In the genomic region with DNA sequence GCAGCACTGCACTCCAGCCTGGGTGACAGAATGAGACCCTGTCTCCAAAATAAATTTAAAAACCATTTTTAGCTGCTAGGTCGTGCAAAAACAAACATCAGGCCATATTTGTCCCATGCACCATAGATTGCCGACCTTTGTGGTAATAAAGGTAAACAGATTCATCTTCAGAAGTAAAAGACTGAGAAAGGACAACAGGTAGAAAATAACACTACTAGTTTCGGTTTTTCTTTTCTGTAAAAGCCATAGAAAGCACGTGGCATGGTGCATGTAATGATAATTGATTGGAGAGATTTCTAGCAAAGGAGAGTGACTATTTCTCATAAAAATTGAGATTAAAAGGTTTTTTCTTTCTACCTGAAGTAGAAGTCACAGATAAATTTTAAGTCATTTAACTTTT, we compare ENCODE assay signal across 16 cellular contexts.
A peak's percentile ranks its signal among the peaks of the same experiment; 100 is the strongest.
DNase-seq lines count a peak whose midpoint lies in the region; ATAC-seq and TF ChIP-seq lines count a peak whose summit lies in the region.
"Had no signal": no experiment of that assay in that cellular context is flagged by ENCODE, and none has a peak within 500 bp of the region (broad histone marks: within the 10 kb centered on the region; RNA-seq: fewer than 3 reads in every experiment).

No MANE protein-coding gene starts in this region.

- DNase-seq in GM12865 (ENCODE audit: low read depth) (peak; percentile 18), OCI-M1 (lab: John Stamatoyannopoulos, UW) (peak; percentile 7), activated gamma-delta T cell treated with Interleukin-2 at 50 U/mL for 16 hours (no peak), Right ventricle myocardium superior (no peak), body of pancreas (no peak)
- DNase-seq in effector CD8-positive, alpha-beta T cell (lab: John Stamatoyannopoulos, UW), result no peak
- DNase-seq: 8988T; Calu3; CD8-positive, alpha-beta T cell; DMS79 treated with DMSO at 0.1 percent for 48 hours; GF-D8; GM23248 had no signal

- intact Hi-C loops in Right ventricle myocardium superior (cut with DNase I), result no loop called here
- intact Hi-C loops in body of pancreas (cut with DNase I), result no loop called here

- no peaks in the 10 kb centered on the region for H3K79me2 ChIP-seq in KMS-11 (ENCODE audit: insufficient read depth, low read depth)

- H3K27me3 ChIP-seq in KMS-11 (ENCODE audit: insufficient read depth, low read depth), result no peaks in the 10 kb centered on the region
- H3K27me3 ChIP-seq in body of pancreas, result no peaks in the 10 kb centered on the region
- H3K27me3 ChIP-seq: BLaER1 treated with 17β-estradiol and CSF1 and Interleukin-3, amounts not matched to agents 10 nM and 100 nM had no signal

- 46 to 57% methylated on average over 4 of the region's 4 CpGs for WGBS in body of pancreas, 2 donors

- peak overlapping the region; percentile 23 for H3K4me3 ChIP-seq in GM12865 (ENCODE audit: low read depth, low read length)
- no peak overlapping the region for H3K4me3 ChIP-seq in KMS-11 (IDR thresholded peaks at IDR 0.05; ENCODE audit: insufficient read depth, low read depth, low read length)
- H3K4me3 ChIP-seq in body of pancreas, result no peak overlapping the region
- H3K4me3 ChIP-seq: BLaER1 treated with 17β-estradiol and CSF1 and Interleukin-3, amounts not matched to agents 10 nM and 100 nM; GM23248; HAP-1 had no signal

- no peak overlapping the region for H3K9ac ChIP-seq in KMS-11
- H3K9ac ChIP-seq: BLaER1 treated with 17β-estradiol and CSF1 and Interleukin-3, amounts not matched to agents 10 nM and 100 nM; GM23248 had no signal

- H3K4me1 ChIP-seq in KMS-11 (ENCODE audit: low read depth, poor library complexity, severe bottlenecking) (peaks cover 5% of the 10 kb centered on the region), body of pancreas (no peaks in the 10 kb centered on the region)
- H3K4me1 ChIP-seq: BLaER1 treated with 17β-estradiol and CSF1 and Interleukin-3, amounts not matched to agents 10 nM and 100 nM had no signal

- TF ChIP-seq CTCF in GM12865 (IDR thresholded peaks at IDR 0.05; ENCODE audit: insufficient read depth, low read depth, low read length, missing control alignments), result no peak
- TF ChIP-seq CTCF in KMS-11 (conservative IDR thresholded peaks at IDR 0.05; ENCODE audit: low read depth, low read length), result no peak
- no peak for TF ChIP-seq CTCF in body of pancreas (IDR thresholded peaks at IDR 0.05)

- H3K36me3 ChIP-seq in KMS-11 (ENCODE audit: insufficient read depth) (no peaks in the 10 kb centered on the region), body of pancreas (replicated peaks in 1 of 2; ENCODE audit: insufficient read depth in 1 of 2, low read depth in 2 of 2) (no peaks in the 10 kb centered on the region)
- H3K36me3 ChIP-seq: BLaER1 treated with 17β-estradiol and CSF1 and Interleukin-3, amounts not matched to agents 10 nM and 100 nM; HAP-1 had no signal

- H4K20me1 ChIP-seq in KMS-11 (ENCODE audit: insufficient read depth), result no peaks in the 10 kb centered on the region
- H4K20me1 ChIP-seq: BLaER1 treated with 17β-estradiol and CSF1 and Interleukin-3, amounts not matched to agents 10 nM and 100 nM had no signal

- H2AFZ ChIP-seq in KMS-11 (ENCODE audit: low read depth), result peak overlapping the region; percentile 38; the same call in 1 of the 2 replicates
- H2AFZ ChIP-seq: GM23248 had no signal

- H3K4me2 ChIP-seq in KMS-11, result peak overlapping the region; percentile 5; the same call in 1 of the 2 replicates
- H3K4me2 ChIP-seq: BLaER1 treated with 17β-estradiol and CSF1 and Interleukin-3, amounts not matched to agents 10 nM and 100 nM had no signal

- no peaks in the 10 kb centered on the region for H3K9me3 ChIP-seq in body of pancreas
- H3K9me3 ChIP-seq: HAP-1 had no signal

- H3K27ac ChIP-seq in KMS-11 (no peak overlapping the region), body of pancreas (no peak overlapping the region)
- H3K27ac ChIP-seq: BLaER1 treated with 17β-estradiol and CSF1 and Interleukin-3, amounts not matched to agents 10 nM and 100 nM; GM23248; HL-60 had no signal

- ATAC-seq in Right ventricle myocardium superior (ENCODE audit: poor library complexity) (no peak), body of pancreas (no peak)
- ATAC-seq: CD8-positive, alpha-beta T cell had no signal

- no peak for TF ChIP-seq POLR2A in body of pancreas (IDR thresholded peaks at IDR 0.05)

Comparison
In these comparisons a context has a peak if more than half of its experiments do, and no peak if none do; other contexts are left out.
1. DNase-seq: peak in GM12865 (single experiment) and OCI-M1 (single experiment); none in effector CD8-positive, alpha-beta T cell (single experiment), activated gamma-delta T cell treated with Interleukin-2 at 50 U/mL for 16 hours (single experiment), Right ventricle myocardium superior (single experiment) and body of pancreas (0 of 4).